Comparison of ENCODE assay signal across 16 cellular contexts in genomic region chr16:81520151-81520470, GRCh38.
DNase-seq lines count a peak whose midpoint lies in the region; ATAC-seq and TF ChIP-seq lines count a peak whose summit lies in the region.
"Had no signal": no experiment of that assay in that cellular context is flagged by ENCODE, and none has a peak within 500 bp of the region (broad histone marks: within the 10 kb centered on the region; RNA-seq: fewer than 3 reads in every experiment).

No MANE protein-coding gene starts in this region.

- H3K4me3 Mint-ChIP-seq in CD4-positive, alpha-beta T cell, result no peak overlapping the region
- H3K4me3 Mint-ChIP-seq in activated CD8-positive, alpha-beta T cell treated with anti-CD3 and anti-CD28 coated beads for 36 hours, result no peak overlapping the region
- no peak overlapping the region for H3K4me3 Mint-ChIP-seq in natural killer cell

- H3K4me2 ChIP-seq in MM.1S (ENCODE audit: low read depth, low read length), result no peak overlapping the region; the same call in 1 of the 2 replicates
- no peak overlapping the region for H3K4me2 ChIP-seq in mammary epithelial cell (ENCODE audit: insufficient read depth, low read depth, low read length)

- H4K20me1 ChIP-seq in MM.1S (ENCODE audit: insufficient read depth, low read length) (no peaks in the 10 kb centered on the region), mammary epithelial cell (ENCODE audit: insufficient read depth, low read length) (no peaks in the 10 kb centered on the region)

- no peaks in the 10 kb centered on the region for H3K9me3 ChIP-seq in CD4-positive, alpha-beta T cell (ENCODE audit: control insufficient read depth, low read length)
- H3K9me3 ChIP-seq in MM.1S (replicated peaks; ENCODE audit: insufficient read depth, low read length), result no peaks in the 10 kb centered on the region
- no peaks in the 10 kb centered on the region for H3K9me3 ChIP-seq in mammary epithelial cell (replicated peaks; ENCODE audit: insufficient read depth, low read length)
- H3K9me3 ChIP-seq: SJSA1, tibial artery had no signal

- no peaks in the 10 kb centered on the region for H3K9me3 Mint-ChIP-seq in CD4-positive, alpha-beta T cell
- no peaks in the 10 kb centered on the region for H3K9me3 Mint-ChIP-seq in activated CD8-positive, alpha-beta T cell treated with anti-CD3 and anti-CD28 coated beads for 36 hours
- H3K9me3 Mint-ChIP-seq in natural killer cell, result no peaks in the 10 kb centered on the region

- H3K36me3 ChIP-seq in MM.1S (replicated peaks; ENCODE audit: insufficient read depth, low read length), result no peaks in the 10 kb centered on the region
- H3K36me3 ChIP-seq in mammary epithelial cell (ENCODE audit: insufficient read depth, low read length), result peaks cover 2% of the 10 kb centered on the region
- H3K36me3 ChIP-seq: tibial artery had no signal

- ATAC-seq in CD4-positive, alpha-beta T cell (ENCODE audit: poor library complexity), result no peak
- no peak for ATAC-seq in activated CD8-positive, alpha-beta T cell treated with anti-CD3 and anti-CD28 coated beads for 36 hours
- no peak for ATAC-seq in natural killer cell

- peaks cover 6% of the 10 kb centered on the region for H3K4me1 ChIP-seq in MM.1S (ENCODE audit: low read length)
- peaks cover 40% of the 10 kb centered on the region for H3K4me1 ChIP-seq in mammary epithelial cell (ENCODE audit: insufficient read depth, low read length)

- no peak overlapping the region for H3K9ac ChIP-seq in MM.1S (ENCODE audit: low read length)
- no peak overlapping the region for H3K9ac ChIP-seq in mammary epithelial cell (ENCODE audit: insufficient read depth, low read length)

- in situ Hi-C loops in mammary epithelial cell (cut with MboI; ENCODE audit: low sequenced_read_pairs in 2 of 2), result no loop called here

- H3K27ac ChIP-seq in CD4-positive, alpha-beta T cell (ENCODE audit: low read depth, low read length), result no peak overlapping the region
- peak overlapping the region; percentile 41; the same call in 1 of the 2 replicates for H3K27ac ChIP-seq in MM.1S (ENCODE audit: low read length)
- H3K27ac ChIP-seq in mammary epithelial cell (ENCODE audit: insufficient read depth, low read depth, low read length), result no peak overlapping the region
- H3K27ac ChIP-seq: C4-2B, SJSA1, tibial artery had no signal

- no peaks in the 10 kb centered on the region for H3K27me3 Mint-ChIP-seq in CD4-positive, alpha-beta T cell
- no peaks in the 10 kb centered on the region for H3K27me3 Mint-ChIP-seq in activated CD8-positive, alpha-beta T cell treated with anti-CD3 and anti-CD28 coated beads for 36 hours
- H3K27me3 Mint-ChIP-seq in natural killer cell (ENCODE audit: low read depth in 2 of 2), result no peaks in the 10 kb centered on the region

- H3K79me2 ChIP-seq in MM.1S (ENCODE audit: low read length) (no peaks in the 10 kb centered on the region), mammary epithelial cell (ENCODE audit: insufficient read depth, low read length) (peaks cover 90% of the 10 kb centered on the region)

- POLR2A ChIA-PET in CD4-positive, alpha-beta T cell (lab: Charles Lee), result no interaction called here
- POLR2A ChIA-PET in activated CD8-positive, alpha-beta T cell treated with anti-CD3 and anti-CD28 coated beads for 36 hours (lab: Charles Lee), result no interaction called here

- 94% methylated on average over 4 of the region's 4 CpGs for WGBS in mammary epithelial cell (ENCODE audit: low coverage, missing lambda C conversion rate)

- H3K9me2 ChIP-seq in MM.1S (replicated peaks; ENCODE audit: insufficient read depth, low read length), result no peaks in the 10 kb centered on the region

- no peaks in the 10 kb centered on the region for H3K27me3 ChIP-seq in CD4-positive, alpha-beta T cell (ENCODE audit: control insufficient read depth, insufficient read depth, low read length)
- H3K27me3 ChIP-seq in MM.1S (replicated peaks; ENCODE audit: insufficient read depth, low read length) (no peaks in the 10 kb centered on the region), mammary epithelial cell (ENCODE audit: insufficient read depth, low read length) (no peaks in the 10 kb centered on the region)
- H3K27me3 ChIP-seq: SJSA1, tibial artery had no signal

- peaks cover 8% of the 10 kb centered on the region for H3K36me3 Mint-ChIP-seq in CD4-positive, alpha-beta T cell (ENCODE audit: low read depth)
- no peaks in the 10 kb centered on the region for H3K36me3 Mint-ChIP-seq in activated CD8-positive, alpha-beta T cell treated with anti-CD3 and anti-CD28 coated beads for 36 hours (ENCODE audit: low read depth)
- H3K36me3 Mint-ChIP-seq in natural killer cell, result no peaks in the 10 kb centered on the region

- dilution Hi-C loops in mammary epithelial cell (cut with HindIII; ENCODE audit: low sequenced_read_pairs), result loop anchor here (5.0 kb wide), 1 partner anchor 67 kb away; no protein-coding TSS in a partner anchor

- DNase-seq in CD4-positive, alpha-beta T cell, result no peak
- no peak for DNase-seq in MM.1S
- DNase-seq in activated CD8-positive, alpha-beta T cell treated with anti-CD3 and anti-CD28 coated beads for 36 hours, result no peak
- no peak for DNase-seq in natural killer cell
- DNase-seq in NCI-H2107 treated with DMSO at 0.1 percent for 48 hours (lab: John Stamatoyannopoulos, UW; ENCODE audit: unreplicated experiment), result no peak
- no peak for DNase-seq in mammary epithelial cell
- no peak for DNase-seq in foreskin melanocyte
- DNase-seq in activated gamma-delta T cell treated with Interleukin-2 at 50 U/mL for 16 hours, result no peak
- DNase-seq: activated CD8-positive, alpha-beta memory T cell treated with anti-CD3 and anti-CD28 coated beads, Interleukin-2, amount 50 U/mL, for 48 hours; cerebellar nuclear complex; midbrain; NCI-H1930; NCI-H82 had no signal

- intact Hi-C loops in CD4-positive, alpha-beta T cell (cut with DNase I, micrococcal nuclease), result loop anchor here in 1 of 2 experiments (2.0 to 5.0 kb wide), 2 partner anchors 49 to 78 kb away; partner anchors contain the start of gene CMIP
- intact Hi-C loops in activated CD8-positive, alpha-beta T cell treated with anti-CD3 and anti-CD28 coated beads for 36 hours (cut with micrococcal nuclease), result loop anchor here (5.0 kb wide), 1 partner anchor 73 kb away; no protein-coding TSS in a partner anchor
- intact Hi-C loops in natural killer cell (cut with micrococcal nuclease) (loop anchor here (2.0 to 5.0 kb wide), 3 partner anchors 37 to 312 kb away; no protein-coding TSS in a partner anchor), mammary epithelial cell (cut with micrococcal nuclease) (no loop called here)

- H2AFZ ChIP-seq in MM.1S (ENCODE audit: low read length) (no peak overlapping the region), mammary epithelial cell (ENCODE audit: low read depth, low read length) (no peak overlapping the region)

- TF ChIP-seq CTCF in CD4-positive, alpha-beta T cell (IDR thresholded peaks at IDR 0.05), result no peak
- no peak for TF ChIP-seq CTCF in MM.1S (IDR thresholded peaks at IDR 0.05; ENCODE audit: low read length)
- TF ChIP-seq CTCF in activated CD8-positive, alpha-beta T cell treated with anti-CD3 and anti-CD28 coated beads for 36 hours (IDR thresholded peaks at IDR 0.05), result no peak
- no peak for TF ChIP-seq CTCF in natural killer cell (IDR thresholded peaks at IDR 0.05)
- no peak for TF ChIP-seq CTCF in mammary epithelial cell (conservative IDR thresholded peaks at IDR 0.05 in 1 of 2, IDR thresholded peaks at IDR 0.05 in 1 of 2; ENCODE audit: extremely low read depth in 1 of 2, insufficient read depth in 1 of 2, low read depth in 1 of 2, low read length in 2 of 2)

- peak overlapping the region; percentile 81 for H3K27ac Mint-ChIP-seq in CD4-positive, alpha-beta T cell
- peak overlapping the region; percentile 66 for H3K27ac Mint-ChIP-seq in activated CD8-positive, alpha-beta T cell treated with anti-CD3 and anti-CD28 coated beads for 36 hours
- H3K27ac Mint-ChIP-seq in natural killer cell, result peak overlapping the region; percentile 96 to 100

- no peaks in the 10 kb centered on the region for H3F3A ChIP-seq in MM.1S (ENCODE audit: insufficient read depth, low read length)

- no peak overlapping the region for H3K4me3 ChIP-seq in MM.1S (ENCODE audit: low read length)
- H3K4me3 ChIP-seq in mammary epithelial cell (replicated peaks in 1 of 3; ENCODE audit: insufficient read depth in 1 of 3, low read depth in 2 of 3, low read length in 3 of 3), result no peak overlapping the region
- H3K4me3 ChIP-seq: SJSA1, tibial artery had no signal

- BruUV-seq in mammary epithelial cell (replicated peaks; lab: Mats Ljungman, UMichigan), result no TSS peak

- peaks cover 48% of the 10 kb centered on the region for H3K4me1 Mint-ChIP-seq in CD4-positive, alpha-beta T cell (ENCODE audit: low read depth)
- H3K4me1 Mint-ChIP-seq in activated CD8-positive, alpha-beta T cell treated with anti-CD3 and anti-CD28 coated beads for 36 hours (ENCODE audit: low read depth), result peaks cover 47% of the 10 kb centered on the region
- peaks cover 52 to 68% of the 10 kb centered on the region in 2 donors for H3K4me1 Mint-ChIP-seq in natural killer cell

- CTCF ChIA-PET in CD4-positive, alpha-beta T cell (lab: Charles Lee), result no interaction called here
- CTCF ChIA-PET in activated CD8-positive, alpha-beta T cell treated with anti-CD3 and anti-CD28 coated beads for 36 hours (lab: Charles Lee), result no interaction called here
- CTCF ChIA-PET in mammary epithelial cell (lab: Charles Lee; ENCODE audit: low non-redundant PET), result interaction anchor here (0.6 kb wide), 1 partner anchor 38 kb away, joined by 8 read pairs; no protein-coding TSS in a partner anchor
